Comparison of ENCODE assay signal across 8 cellular contexts in the genomic region with DNA sequence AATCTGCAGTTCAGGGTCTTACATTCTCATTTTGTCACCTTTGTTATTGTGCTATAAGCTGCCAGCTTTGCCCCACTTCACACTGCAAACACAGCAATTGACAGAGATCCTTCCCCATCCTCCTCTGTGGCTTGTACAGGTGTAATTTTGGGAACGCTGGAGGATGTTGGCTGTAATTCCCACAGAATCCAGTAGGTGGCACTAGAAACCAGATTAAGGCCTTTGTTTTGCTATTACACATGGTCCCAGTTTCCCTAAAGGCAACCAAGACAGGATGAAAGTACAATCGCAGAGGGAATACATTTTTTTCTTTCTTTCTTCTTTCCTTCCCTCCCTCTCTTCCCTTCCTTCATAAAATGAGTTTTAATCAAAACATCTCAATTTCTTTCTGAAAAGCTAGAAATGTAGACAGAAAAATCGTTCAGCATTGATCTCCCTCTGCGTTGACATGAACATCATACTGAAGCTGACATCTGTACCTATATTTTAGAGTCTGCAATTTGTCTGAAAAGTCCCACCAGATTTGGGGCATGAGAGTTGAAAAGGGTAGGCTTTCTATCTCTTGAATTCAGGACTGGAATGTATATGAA. TPM values are rescaled to one million over a fixed set of nuclear protein-coding genes. Genes with fewer than 3 reads are reported as not detected.
A peak's percentile ranks its signal among the peaks of the same experiment; 100 is the strongest.
DNase-seq lines count a peak whose midpoint lies in the region; TF ChIP-seq lines count a peak whose summit lies in the region.

No MANE protein-coding gene starts in this region.

- TF ChIP-seq POLR2A in erythroblast (IDR thresholded peaks at IDR 0.05; ENCODE audit: low read length), result no peak

- no peak overlapping the region for H2BK20ac ChIP-seq in H9 (ENCODE audit: low read depth, low read length, poor library complexity, severe bottlenecking)

- H2BK5ac ChIP-seq in H9 (ENCODE audit: insufficient read length, low read length), result no peak overlapping the region

- no peaks in the 10 kb centered on the region for H3K23me2 ChIP-seq in H9 (ENCODE audit: insufficient read length, low read depth, low read length, poor library complexity, severe bottlenecking)

- peaks cover 3% of the 10 kb centered on the region; the same call in 1 of the 2 replicates for H3K4me1 ChIP-seq in H9 (ENCODE audit: insufficient read depth, low read length)

- no peak overlapping the region for H4K91ac ChIP-seq in H9 (ENCODE audit: insufficient read length, low read depth, low read length)

- H3K79me2 ChIP-seq in H9 (ENCODE audit: insufficient read depth, low read length), result no peaks in the 10 kb centered on the region

- no peak overlapping the region for H2AFZ ChIP-seq in H9 (ENCODE audit: low read length)

- no peak overlapping the region for H4K5ac ChIP-seq in H9 (ENCODE audit: insufficient read length, low read depth, low read length)

- H3K9ac ChIP-seq in H9 (ENCODE audit: extremely low read depth, insufficient read length, low read length), result no peak overlapping the region

- no peak overlapping the region for H3K4ac ChIP-seq in H9 (ENCODE audit: low read depth, low read length)

- H3K4me3 Mint-ChIP-seq in H9, result no peak overlapping the region
- no peak overlapping the region for H3K4me3 Mint-ChIP-seq in nephron progenitor cell

- H3T11ph ChIP-seq in H9 (ENCODE audit: low read length), result no peak overlapping the region

- no peak overlapping the region for H3K27ac Mint-ChIP-seq in H9
- H3K27ac Mint-ChIP-seq in nephron progenitor cell, result no peak overlapping the region

- no peak overlapping the region for H3K4me3 ChIP-seq in WI38 (ENCODE audit: low read depth, low read length)

- no peaks in the 10 kb centered on the region for H3K27me3 ChIP-seq in H9 (ENCODE audit: insufficient read depth, low read length)

- no peak overlapping the region for H3K27ac ChIP-seq in H9 (ENCODE audit: insufficient read length, low read depth, low read length)

- no peak overlapping the region for H4K8ac ChIP-seq in H9 (replicated peaks; ENCODE audit: insufficient read length, low read depth, low read length)

- DNase-seq in A172 (ENCODE audit: low spot score) (peak; percentile 56), EH (ENCODE audit: low read depth) (peak; percentile 49), H9 (peak; percentile 49), NCI-H1105 (lab: John Stamatoyannopoulos, UW) (peak; percentile 57), erythroblast (lab: John Stamatoyannopoulos, UW) (peak; percentile 31 to 67), nephron progenitor cell (peak; percentile 69), SHP77 treated with DMSO at 0.1 percent for 48 hours (lab: John Stamatoyannopoulos, UW) (no peak)

- H2BK15ac ChIP-seq in H9 (ENCODE audit: low read depth, low read length), result no peak overlapping the region

- H2AK5ac ChIP-seq in H9 (ENCODE audit: insufficient read length, low read length), result no peak overlapping the region

- H3K23ac ChIP-seq in H9 (ENCODE audit: insufficient read length, low read depth, low read length), result no peak overlapping the region

- no CpG with 5 or more reads among the region's 4 CpGs for WGBS in H9 (ENCODE audit: extremely low coverage, insufficient read length, low lambda C conversion rate)

- TF ChIP-seq CTCF in H9 (conservative IDR thresholded peaks at IDR 0.05), result peak; percentile 89
- peak; percentile 83 for TF ChIP-seq CTCF in WI38 (IDR thresholded peaks at IDR 0.05; ENCODE audit: low read depth, low read length)
- peak; percentile 93 for TF ChIP-seq CTCF in nephron progenitor cell (IDR thresholded peaks at IDR 0.05)

- H4K20me1 ChIP-seq in H9 (ENCODE audit: control insufficient read depth, insufficient read depth, insufficient read length), result no peaks in the 10 kb centered on the region

- H3K79me1 ChIP-seq in H9 (ENCODE audit: insufficient read depth, low read depth, low read length, poor library complexity, severe bottlenecking), result no peaks in the 10 kb centered on the region

- H3K14ac ChIP-seq in H9 (ENCODE audit: insufficient read depth, low read length), result no peak overlapping the region

- H2BK120ac ChIP-seq in H9 (ENCODE audit: low read depth, low read length, poor library complexity, severe bottlenecking), result no peak overlapping the region

- H3K4me1 Mint-ChIP-seq in H9, result peaks cover 6 to 7% of the 10 kb centered on the region in 2 experiments
- H3K4me1 Mint-ChIP-seq in nephron progenitor cell, result peaks cover 11% of the 10 kb centered on the region

- no peak overlapping the region for H3K56ac ChIP-seq in H9 (ENCODE audit: insufficient read length, low read depth, low read length)

- H3K27me3 Mint-ChIP-seq in H9 (ENCODE audit: low read depth), result peaks cover 3% of the 10 kb centered on the region; the same call in 1 of the 2 replicates
- H3K27me3 Mint-ChIP-seq in nephron progenitor cell (ENCODE audit: low read depth, poor library complexity), result peaks cover 9% of the 10 kb centered on the region

- H3K9me3 ChIP-seq in H9 (ENCODE audit: control insufficient read depth, low read depth, low read length), result no peaks in the 10 kb centered on the region

- H3K36me3 Mint-ChIP-seq in H9 (ENCODE audit: insufficient read depth in 1 of 3, low read depth in 3 of 3), result no peaks in the 10 kb centered on the region; a peak in 2 of 7 replicates
- H3K36me3 Mint-ChIP-seq in nephron progenitor cell (ENCODE audit: low read depth), result no peaks in the 10 kb centered on the region

- H3K4me2 ChIP-seq in H9 (ENCODE audit: insufficient read depth, insufficient read length, low read length), result no peak overlapping the region

- H2BK12ac ChIP-seq in H9 (ENCODE audit: insufficient read length, low read depth, low read length), result no peak overlapping the region

- no peak overlapping the region for H3K18ac ChIP-seq in H9 (ENCODE audit: insufficient read length, low read depth, low read length)

- H3K9me3 Mint-ChIP-seq in H9 (no peaks in the 10 kb centered on the region; a peak in 1 of 5 replicates), nephron progenitor cell (no peaks in the 10 kb centered on the region)

RNA-seq across cellular contexts. Expression of a gene that starts 21.3 kb away (rescaled TPM):
- total RNA-seq in A172 (2014; rRNA removed; shearing (Covaris generic)), result not detected in 2 replicates
- total RNA-seq in H9 (2021), result 0.09 and 0.22 TPM in 2 replicates

RNA-seq across cellular contexts. Expression of a gene that starts 48.7 kb away (rescaled TPM):
- not detected in 2 replicates for total RNA-seq in A172 (2014; rRNA removed; shearing (Covaris generic))
- not detected in 2 replicates for total RNA-seq in H9 (2021)
